32 cellular contexts compared by ENCODE assay signal in genomic region chr3:138359549-138360271, GRCh38. TPM values are rescaled to one million over a fixed set of nuclear protein-coding genes. Genes with fewer than 3 reads are reported as not detected.
A peak's percentile ranks its signal among the peaks of the same experiment; 100 is the strongest.
DNase-seq lines count a peak whose midpoint lies in the region; ATAC-seq, FAIRE-seq and TF ChIP-seq lines count a peak whose summit lies in the region.
"Had no signal": no experiment of that assay in that cellular context is flagged by ENCODE, and none has a peak within 500 bp of the region (broad histone marks: within the 10 kb centered on the region; RNA-seq: fewer than 3 reads in every experiment).

No MANE protein-coding gene starts in this region.

- no peak overlapping the region for H2BK15ac ChIP-seq in mesenchymal stem cell (ENCODE audit: low read depth, poor library complexity, severe bottlenecking)

- WGBS in mesenchymal stem cell = over 99% methylated on average over 9 of the region's 9 CpGs

- H2AK5ac ChIP-seq in mesenchymal stem cell (ENCODE audit: low read length, severe bottlenecking) = peak overlapping the region; percentile 71

- H3K4me3 ChIP-seq in mesenchymal stem cell (ENCODE audit: insufficient read depth in 1 of 2, low read depth in 1 of 2, low read length in 2 of 2) (no peak overlapping the region), subcutaneous abdominal adipose tissue (ENCODE audit: low read depth in 1 of 5, low read length in 5 of 5) (no peak overlapping the region), kidney (ENCODE audit: low read length in 2 of 2) (no peak overlapping the region)
- H3K4me3 ChIP-seq: hepatocyte, SK-N-MC had no signal

- no peak overlapping the region for H2BK12ac ChIP-seq in mesenchymal stem cell (ENCODE audit: low read length in 2 of 2)

- no peak overlapping the region for H4K91ac ChIP-seq in mesenchymal stem cell (ENCODE audit: low read length)

- H4K8ac ChIP-seq in mesenchymal stem cell (ENCODE audit: low read length) = no peak overlapping the region

- H3K9me3 ChIP-seq in mesenchymal stem cell (ENCODE audit: control insufficient read depth, low read length) (no peaks in the 10 kb centered on the region), subcutaneous abdominal adipose tissue (ENCODE audit: control insufficient read depth in 5 of 5, low read length in 5 of 5) (no peaks in the 10 kb centered on the region), kidney (ENCODE audit: control insufficient read depth in 1 of 2, low read length in 2 of 2) (no peaks in the 10 kb centered on the region)
- H3K9me3 ChIP-seq: Caco-2 had no signal

- TF ChIP-seq CTCF in kidney (IDR thresholded peaks at IDR 0.05; ENCODE audit: borderline replicate concordance, extremely low read depth, insufficient read depth) = no peak

- H3K4me2 ChIP-seq in mesenchymal stem cell (ENCODE audit: low read length, poor library complexity, severe bottlenecking) = no peak overlapping the region
- H3K4me2 ChIP-seq: hepatocyte had no signal

- H3K18ac ChIP-seq in mesenchymal stem cell (ENCODE audit: low read depth in 1 of 2, low read length in 2 of 2) = no peak overlapping the region

- H3K27me3 ChIP-seq in mesenchymal stem cell (ENCODE audit: control insufficient read depth in 1 of 2, insufficient read depth in 1 of 2, low read length in 2 of 2) (no peaks in the 10 kb centered on the region), subcutaneous abdominal adipose tissue (ENCODE audit: control insufficient read depth in 5 of 5, insufficient read depth in 4 of 5, low read length in 5 of 5) (no peaks in the 10 kb centered on the region)
- H3K27me3 ChIP-seq: hepatocyte had no signal

- H3K9ac ChIP-seq in mesenchymal stem cell (ENCODE audit: low read length) (no peak overlapping the region), subcutaneous abdominal adipose tissue (ENCODE audit: low read length in 5 of 5) (no peak overlapping the region), kidney (ENCODE audit: low read length in 2 of 2) (no peak overlapping the region)

- peaks cover 34% of the 10 kb centered on the region for H3K79me1 ChIP-seq in mesenchymal stem cell (replicated peaks; ENCODE audit: low read length, poor library complexity, severe bottlenecking)

- H2BK120ac ChIP-seq in mesenchymal stem cell (ENCODE audit: low read depth, low read length) = no peak overlapping the region

- no peak for ATAC-seq in HG03457 (IDR thresholded peaks at IDR 0.05; ENCODE audit: unreplicated experiment)
- ATAC-seq: activated CD8-positive, alpha-beta T cell treated with anti-CD3 and anti-CD28 coated beads for 36 hours; activated T-helper 17 cell treated with anti-CD3 and anti-CD28 coated beads, Interleukin-2, amount 50 U/mL, for 72 hours; naive thymus-derived CD4-positive, alpha-beta T cell; Panc1; T-helper 17 cell had no signal

- H3K14ac ChIP-seq in mesenchymal stem cell (ENCODE audit: low read length in 2 of 2) = no peak overlapping the region

- no peak for FAIRE-seq in kidney (lab: Jason Lieb, UNC)
- FAIRE-seq: colon, H54 had no signal

- peak; percentile 37 for DNase-seq in activated effector memory CD4-positive, alpha-beta T cell treated with anti-CD3 and anti-CD28 coated beads, Interleukin-2, amount 50 U/mL, for 16 hours
- no peak for DNase-seq in activated effector memory CD4-positive, alpha-beta T cell treated with Interleukin-2 at 50 U/mL for 16 hours
- peak; percentile 40 for DNase-seq in cerebellar cortex (ENCODE audit: low spot score)
- no peak for DNase-seq in mesenchymal stem cell
- no peak for DNase-seq in kidney
- no peak for DNase-seq in NOMO-1 treated with DMSO at 0.1 percent for 48 hours (lab: John Stamatoyannopoulos, UW; ENCODE audit: unreplicated experiment)
- DNase-seq: activated CD8-positive, alpha-beta T cell treated with anti-CD3 and anti-CD28 coated beads for 36 hours; activated naive CD8-positive, alpha-beta T cell treated with anti-CD3 and anti-CD28 coated beads, Interleukin-2, amount 10 ng/mL, durations not matched to agents 7 days and 5 days; Caco-2; effector memory CD4-positive, alpha-beta T cell; foreskin fibroblast; GDM1; naive thymus-derived CD4-positive, alpha-beta T cell; NCI-H1092 treated with DMSO at 0.1 percent for 48 hours; NCI-H187 treated with DMSO at 0.1 percent for 48 hours; NCI-H2171 treated with DMSO at 0.1 percent for 48 hours; NCI-H510A treated with DMSO at 0.1 percent for 48 hours; stimulated activated CD4-positive, alpha-beta T cell treated with anti-CD3 and anti-CD28 coated beads, Interleukin-2, amount 100 ng/mL, for 24 hours; T-helper 17 cell had no signal

- H3K27ac ChIP-seq in mesenchymal stem cell (ENCODE audit: low read length, poor library complexity, severe bottlenecking) = peak overlapping the region; percentile 8
- peak overlapping the region; percentile 81 for H3K27ac ChIP-seq in subcutaneous abdominal adipose tissue (ENCODE audit: low read depth, low read length)
- H3K27ac ChIP-seq in kidney (ENCODE audit: low read depth in 2 of 2, low read length in 2 of 2) = no peak overlapping the region
- H3K27ac ChIP-seq: 22Rv1, C4-2B, hepatocyte, SK-N-MC had no signal

- H3K4ac ChIP-seq in mesenchymal stem cell (ENCODE audit: low read depth in 1 of 2, low read length in 2 of 2) = no peak overlapping the region

- no peak overlapping the region for H2BK5ac ChIP-seq in mesenchymal stem cell (ENCODE audit: low read depth, low read length, poor library complexity, severe bottlenecking)

- H3K36me3 ChIP-seq in mesenchymal stem cell (ENCODE audit: control insufficient read depth in 1 of 2, insufficient read depth in 2 of 2, low read depth in 1 of 2, low read length in 2 of 2) = peaks cover 16 to 17% of the 10 kb centered on the region in 2 experiments
- peaks cover 0 to 17% (median 8%) of the 10 kb centered on the region in 5 donors for H3K36me3 ChIP-seq in subcutaneous abdominal adipose tissue (ENCODE audit: control insufficient read depth in 5 of 5, insufficient read depth in 5 of 5, low read length in 5 of 5)
- no peaks in the 10 kb centered on the region for H3K36me3 ChIP-seq in kidney (ENCODE audit: control insufficient read depth in 1 of 2, insufficient read depth in 2 of 2, low read length in 2 of 2)

- intact Hi-C loops in kidney (cut with DNase I) = no loop called here

- H3K23ac ChIP-seq in mesenchymal stem cell (ENCODE audit: low read length in 2 of 2) = no peak overlapping the region

- H2AFZ ChIP-seq in mesenchymal stem cell (ENCODE audit: low read depth, low read length) = no peak overlapping the region
- H2AFZ ChIP-seq: hepatocyte had no signal

- H3K4me1 ChIP-seq in mesenchymal stem cell (ENCODE audit: control insufficient read depth, insufficient read depth, low read depth, low read length) = peaks cover 51% of the 10 kb centered on the region
- peaks cover 9 to 87% (median 72%) of the 10 kb centered on the region in 5 donors for H3K4me1 ChIP-seq in subcutaneous abdominal adipose tissue (ENCODE audit: control insufficient read depth in 5 of 5, insufficient read depth in 5 of 5, low read length in 5 of 5)
- peaks cover 32 to 46% of the 10 kb centered on the region in 2 donors for H3K4me1 ChIP-seq in kidney (ENCODE audit: control insufficient read depth in 1 of 2, insufficient read depth in 1 of 2, low read depth in 1 of 2, low read length in 2 of 2)
- H3K4me1 ChIP-seq: Caco-2 had no signal

RNA-seq across cellular contexts. Expression of gene MRAS, which starts 11.3 kb away (rescaled TPM):
- polyA plus RNA-seq in mesenchymal stem cell (2013, experiment 1 of 2) = 15.9 TPM
- polyA plus RNA-seq in mesenchymal stem cell (2013, experiment 2 of 2) = 18.1 TPM
- 106 TPM for total RNA-seq in kidney
- 30.9 TPM for polyA plus RNA-seq in kidney (ENCODE audit: insufficient read depth, low read depth, low replicate concordance)
- polyA plus RNA-seq: IgD-negative memory B cell; naive thymus-derived CD4-positive, alpha-beta T cell had no signal

RNA-seq across cellular contexts. Expression of gene NME9, which starts 30.1 kb away (rescaled TPM):
- 0.04 TPM for polyA plus RNA-seq in mesenchymal stem cell (2013, experiment 1 of 2)
- polyA plus RNA-seq in mesenchymal stem cell (2013, experiment 2 of 2) = not detected
- total RNA-seq in kidney = 3.5 TPM
- polyA plus RNA-seq in kidney (ENCODE audit: insufficient read depth, low read depth, low replicate concordance) = 0.73 TPM
- total RNA-seq: Caco-2, hepatocyte, left lobe of liver, osteoblast had no signal

Comparison
In these comparisons a context has a peak if more than half of its experiments do, and no peak if none do; other contexts are left out.
1. DNase-seq: peak in activated effector memory CD4-positive, alpha-beta T cell treated with anti-CD3 and anti-CD28 coated beads, Interleukin-2, amount 50 U/mL, for 16 hours (single experiment) and cerebellar cortex (single experiment); none in activated effector memory CD4-positive, alpha-beta T cell treated with Interleukin-2 at 50 U/mL for 16 hours (single experiment), mesenchymal stem cell (single experiment), kidney (single experiment) and NOMO-1 treated with DMSO at 0.1 percent for 48 hours (single experiment).
2. H3K27ac ChIP-seq: peak in mesenchymal stem cell (single experiment) and subcutaneous abdominal adipose tissue (single experiment); none in kidney (0 of 2).